ENCODE assay signal across 11 cellular contexts in genomic region chr10:79147306-79147705, GRCh38.
DNase-seq lines count a peak whose midpoint lies in the region; ATAC-seq and TF ChIP-seq lines count a peak whose summit lies in the region.
"Had no signal": no experiment of that assay in that cellular context is flagged by ENCODE, and none has a peak within 500 bp of the region (broad histone marks: within the 10 kb centered on the region; RNA-seq: fewer than 3 reads in every experiment).

No MANE protein-coding gene starts in this region.

- H3K4me1 Mint-ChIP-seq in activated naive CD8-positive, alpha-beta T cell treated with anti-CD3 and anti-CD28 coated beads, Interleukin-2, amount 10 ng/mL, durations not matched to agents 7 days and 5 days, result peaks cover 48% of the 10 kb centered on the region

- H3K9me3 ChIP-seq in right lobe of liver, result no peaks in the 10 kb centered on the region
- no peaks in the 10 kb centered on the region for H3K9me3 ChIP-seq in stomach smooth muscle (ENCODE audit: control insufficient read depth in 2 of 2, low read length in 2 of 2)

- no peaks in the 10 kb centered on the region for H3K27me3 Mint-ChIP-seq in activated naive CD8-positive, alpha-beta T cell treated with anti-CD3 and anti-CD28 coated beads, Interleukin-2, amount 10 ng/mL, durations not matched to agents 7 days and 5 days
- H3K27me3 Mint-ChIP-seq: central memory CD8-positive, alpha-beta T cell had no signal

- no peaks in the 10 kb centered on the region for H3K36me3 Mint-ChIP-seq in activated naive CD8-positive, alpha-beta T cell treated with anti-CD3 and anti-CD28 coated beads, Interleukin-2, amount 10 ng/mL, durations not matched to agents 7 days and 5 days

- intact Hi-C loops in right lobe of liver (cut with DNase I), result no loop called here
- intact Hi-C loops in posterior cingulate gyrus (cut with DNase I), result no loop called here

- no peak for ATAC-seq in activated naive CD8-positive, alpha-beta T cell treated with anti-CD3 and anti-CD28 coated beads, Interleukin-2, amount 10 ng/mL, durations not matched to agents 7 days and 5 days (ENCODE audit: low read depth)
- ATAC-seq in right lobe of liver, result no peak

- H3K4me3 Mint-ChIP-seq in activated naive CD8-positive, alpha-beta T cell treated with anti-CD3 and anti-CD28 coated beads, Interleukin-2, amount 10 ng/mL, durations not matched to agents 7 days and 5 days, result no peak overlapping the region

- 100% methylated on average over 2 of the region's 5 CpGs for WGBS in right lobe of liver (ENCODE audit: insufficient coverage, low coverage, low lambda C conversion rate, missing lambda C conversion rate)

- TF ChIP-seq POLR2A in right lobe of liver (IDR thresholded peaks at IDR 0.05), result no peak

- H3K4me1 ChIP-seq in right lobe of liver (peaks cover 0 to 54% (median 32%) of the 10 kb centered on the region in 4 donors), stomach smooth muscle (ENCODE audit: control insufficient read depth, insufficient read depth, low read length) (peaks cover 89% of the 10 kb centered on the region)

- H3K9me3 Mint-ChIP-seq in activated naive CD8-positive, alpha-beta T cell treated with anti-CD3 and anti-CD28 coated beads, Interleukin-2, amount 10 ng/mL, durations not matched to agents 7 days and 5 days, result no peaks in the 10 kb centered on the region
- H3K9me3 Mint-ChIP-seq: central memory CD8-positive, alpha-beta T cell had no signal

- peak overlapping the region; percentile 88 for H3K27ac Mint-ChIP-seq in activated naive CD8-positive, alpha-beta T cell treated with anti-CD3 and anti-CD28 coated beads, Interleukin-2, amount 10 ng/mL, durations not matched to agents 7 days and 5 days

- no peak overlapping the region for H3K4me3 ChIP-seq in HL-60 (replicated peaks; ENCODE audit: insufficient read depth, low read length)
- H3K4me3 ChIP-seq in right lobe of liver, result no peak overlapping the region
- no peak overlapping the region for H3K4me3 ChIP-seq in stomach smooth muscle (ENCODE audit: low read length in 2 of 2)
- H3K4me3 ChIP-seq: SK-N-MC had no signal

- H3K27ac ChIP-seq in HL-60 (replicated peaks), result 0 out of 2 replicates have a peak overlapping the region, but pooled peaks have one; percentile 3
- peak overlapping the region; percentile 16 to 82 (median 76) for H3K27ac ChIP-seq in right lobe of liver
- H3K27ac ChIP-seq in stomach smooth muscle (ENCODE audit: low read length), result peak overlapping the region; percentile 74
- H3K27ac ChIP-seq: SK-N-MC had no signal

- H3K36me3 ChIP-seq in right lobe of liver, result no peaks in the 10 kb centered on the region
- peaks cover 5 to 8% of the 10 kb centered on the region in 2 donors for H3K36me3 ChIP-seq in stomach smooth muscle (ENCODE audit: control insufficient read depth in 2 of 2, insufficient read depth in 2 of 2, low read length in 2 of 2)

- DNase-seq in HL-60 (ENCODE audit: low read depth in 1 of 2, low spot score in 1 of 2) (no peak), right lobe of liver (no peak), DMS 273 (lab: John Stamatoyannopoulos, UW; ENCODE audit: unreplicated experiment) (no peak), dedifferentiated amniotic fluid mesenchymal stem cell (ENCODE audit: extremely low spot score) (no peak), posterior cingulate gyrus (no peak)
- DNase-seq in activated naive CD8-positive, alpha-beta T cell treated with anti-CD3 and anti-CD28 coated beads, Interleukin-2, amount 10 ng/mL, durations not matched to agents 7 days and 5 days, result no peak
- DNase-seq: EL; stimulated activated CD4-positive, alpha-beta T cell treated with anti-CD3 and anti-CD28 coated beads, Interleukin-4, amount 100 ng/mL, for 24 hours had no signal

- TF ChIP-seq CTCF in HL-60 (IDR thresholded peaks at IDR 0.05; ENCODE audit: insufficient read depth, low read length) (no peak), right lobe of liver (IDR thresholded peaks at IDR 0.05) (no peak)

- POLR2A ChIA-PET in activated naive CD8-positive, alpha-beta T cell treated with anti-CD3 and anti-CD28 coated beads, Interleukin-2, amount 10 ng/mL, durations not matched to agents 7 days and 5 days (lab: Charles Lee), result interaction anchor here (1.9 kb wide), 1 partner anchor 10 kb away, joined by 10 read pairs; no protein-coding TSS in a partner anchor

- no peaks in the 10 kb centered on the region for H3K27me3 ChIP-seq in HL-60 (ENCODE audit: insufficient read depth, poor library complexity, severe bottlenecking)
- no peaks in the 10 kb centered on the region for H3K27me3 ChIP-seq in right lobe of liver
- no peaks in the 10 kb centered on the region for H3K27me3 ChIP-seq in stomach smooth muscle (ENCODE audit: control insufficient read depth in 1 of 2, insufficient read depth in 2 of 2, low read length in 2 of 2)

- no peak overlapping the region for H3K9ac ChIP-seq in stomach smooth muscle (ENCODE audit: low read length in 2 of 2)

Comparison
In these comparisons a context has a peak if more than half of its experiments do, and no peak if none do; other contexts are left out.
1. H3K27ac ChIP-seq: peak in every context shown above with its lines; median percentile 76 in right lobe of liver; 74 in stomach smooth muscle; 3 in HL-60.